In the genomic region with DNA sequence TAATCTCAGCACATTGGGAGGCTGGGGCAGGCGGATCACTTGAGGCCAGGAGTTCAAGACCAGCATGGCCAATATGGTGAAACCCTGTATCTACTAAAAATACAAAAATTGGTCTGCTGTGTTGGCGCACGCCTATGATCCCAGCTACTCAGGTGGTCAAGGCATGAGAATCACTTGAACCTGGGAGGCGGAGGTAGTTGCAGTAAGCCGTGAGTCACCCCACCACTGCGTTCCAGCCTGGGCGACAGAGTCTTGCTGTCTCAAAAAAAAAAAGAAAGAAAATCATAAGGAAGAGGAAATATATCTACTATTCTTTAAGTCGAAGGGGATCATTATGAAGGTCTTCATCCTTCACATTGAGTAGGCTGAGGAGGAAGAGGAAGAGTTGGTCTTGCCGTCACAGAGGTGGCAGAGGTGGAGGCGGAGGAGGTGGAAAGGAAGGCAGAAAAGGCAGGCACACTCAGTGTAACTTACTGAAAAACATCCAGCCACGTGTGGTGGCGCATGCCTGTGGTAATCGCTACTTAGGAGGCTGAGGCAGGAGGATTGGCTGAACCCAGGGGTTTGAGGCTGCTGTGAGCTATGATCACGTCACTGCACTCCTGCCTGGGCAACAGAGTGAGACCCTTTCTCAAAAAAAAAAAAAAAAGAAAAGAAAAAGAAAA, we compare ENCODE assay signal across 14 cellular contexts. TPM values are rescaled to one million over a fixed set of nuclear protein-coding genes. Genes with fewer than 3 reads are reported as not detected.
A peak's percentile ranks its signal among the peaks of the same experiment; 100 is the strongest.
DNase-seq lines count a peak whose midpoint lies in the region; ATAC-seq and TF ChIP-seq lines count a peak whose summit lies in the region.
"Had no signal": no experiment of that assay in that cellular context is flagged by ENCODE, and none has a peak within 500 bp of the region (broad histone marks: within the 10 kb centered on the region; RNA-seq: fewer than 3 reads in every experiment).

No MANE protein-coding gene starts in this region.

- peak overlapping the region; percentile 44 for H3K4me3 Mint-ChIP-seq in CD8-positive, alpha-beta T cell
- H3K4me3 Mint-ChIP-seq in activated B cell treated with CpG ODN at 0.5 μM for 24 hours (peak overlapping the region; percentile 39), WTC11 (no peak overlapping the region)
- peak overlapping the region; percentile 54 for H3K4me3 Mint-ChIP-seq in natural killer cell treated with Interleukin-12 subunit alpha and Interleukin-12 subunit beta and Interleukin-15 and Interleukin-18, amount 100 ng/mL, for 72 hours

- POLR2A ChIA-PET in CD8-positive, alpha-beta T cell (lab: Charles Lee) = interaction anchor here (15.4 kb wide), 1 partner anchor 18 kb away, joined by 512 read pairs; the partner anchor contains the start of gene CSK
- POLR2A ChIA-PET in activated B cell treated with CpG ODN at 0.5 μM for 24 hours (lab: Charles Lee) = interaction anchor here (1.2 to 32.5 kb wide), 3 partner anchors 11 to 16 kb away, joined by 4 to 2569 read pairs (median 6); partner anchors contain the start of gene CSK
- POLR2A ChIA-PET in WTC11 (lab: Charles Lee) = no interaction called here
- POLR2A ChIA-PET in HEK293T (lab: Yijun Ruan, JAX) = no interaction called here

- CTCF ChIA-PET in CD8-positive, alpha-beta T cell (lab: Charles Lee) = interaction anchor here (0.8 to 38.4 kb wide), 7 partner anchors 1 to 160 kb away, joined by 3 to 1956 read pairs (median 5); partner anchors contain the start of genes CSK and LMAN1L
- CTCF ChIA-PET in activated B cell treated with CpG ODN at 0.5 μM for 24 hours (lab: Charles Lee) (interaction anchor here (6.3 to 26.2 kb wide), 2 partner anchors 7 to 20 kb away, joined by 134 to 1146 read pairs; partner anchors contain the start of gene CSK), WTC11 (lab: Charles Lee) (interaction anchor here (1.1 to 4.9 kb wide), 2 partner anchors 21 to 25 kb away, joined by 3 to 101 read pairs; no protein-coding TSS in a partner anchor), HEK293T (lab: Yijun Ruan, JAX) (interaction anchor here (0.8 to 2.6 kb wide), 3 partner anchors 8 to 25 kb away, joined by 3 to 12 read pairs (median 4); no protein-coding TSS in a partner anchor)

- peaks cover 59% of the 10 kb centered on the region for H3K36me3 Mint-ChIP-seq in CD8-positive, alpha-beta T cell
- H3K36me3 Mint-ChIP-seq in activated B cell treated with CpG ODN at 0.5 μM for 24 hours (ENCODE audit: low read depth) (peaks cover 79% of the 10 kb centered on the region), WTC11 (no peaks in the 10 kb centered on the region)
- peaks cover 8 to 24% of the 10 kb centered on the region in 2 donors for H3K36me3 Mint-ChIP-seq in activated naive CD4-positive, alpha-beta T cell treated with anti-CD3 and anti-CD28 coated beads, Interleukin-2, amount 50 U/mL, for 72 hours
- peaks cover 8% of the 10 kb centered on the region for H3K36me3 Mint-ChIP-seq in natural killer cell treated with Interleukin-12 subunit alpha and Interleukin-12 subunit beta and Interleukin-15 and Interleukin-18, amount 100 ng/mL, for 72 hours

- peaks cover 27% of the 10 kb centered on the region for H3K36me3 ChIP-seq in CD8-positive, alpha-beta T cell (ENCODE audit: insufficient read depth, low read length)
- peaks cover 0 to 8% of the 10 kb centered on the region in 2 donors for H3K36me3 ChIP-seq in thyroid gland

- DNase-seq in CD8-positive, alpha-beta T cell = peak in 4 of 7 experiments; percentile 40 to 63 (median 52)
- DNase-seq in activated B cell treated with CpG ODN at 0.5 μM for 24 hours (no peak), thyroid gland (no peak), WTC11 (ENCODE audit: low spot score) (no peak), HEK293T (ENCODE audit: extremely low spot score) (no peak), NCI-H1048 (lab: John Stamatoyannopoulos, UW) (no peak)
- no peak for DNase-seq in activated naive CD4-positive, alpha-beta T cell treated with anti-CD3 and anti-CD28 coated beads, Interleukin-2, amount 50 U/mL, for 72 hours (ENCODE audit: low spot score in 2 of 2)
- DNase-seq in natural killer cell treated with Interleukin-12 subunit alpha and Interleukin-12 subunit beta and Interleukin-15 and Interleukin-18, amount 100 ng/mL, for 72 hours (ENCODE audit: low spot score) = no peak
- DNase-seq: brain microvascular endothelial cell, kidney glomerular epithelial cell, MG63, OCI-M1 had no signal

- WGBS in thyroid gland, 2 donors = 89 to 93% methylated on average over 14 of the region's 14 CpGs

- H3K9me3 ChIP-seq in CD8-positive, alpha-beta T cell (ENCODE audit: low read length) = no peaks in the 10 kb centered on the region
- H3K9me3 ChIP-seq in thyroid gland = no peaks in the 10 kb centered on the region
- H3K9me3 ChIP-seq: BLaER1, MG63 had no signal

- TF ChIP-seq CTCF in CD8-positive, alpha-beta T cell (IDR thresholded peaks at IDR 0.05) = no peak
- TF ChIP-seq CTCF in activated B cell treated with CpG ODN at 0.5 μM for 24 hours (IDR thresholded peaks at IDR 0.05) (no peak), thyroid gland (IDR thresholded peaks at IDR 0.05) (no peak), WTC11 (IDR thresholded peaks at IDR 0.05) (no peak)

- peaks cover 95% of the 10 kb centered on the region for H3K4me1 ChIP-seq in CD8-positive, alpha-beta T cell (ENCODE audit: insufficient read depth, low read length)
- peaks cover 12 to 23% of the 10 kb centered on the region in 2 donors for H3K4me1 ChIP-seq in thyroid gland

- H3K4me3 ChIP-seq in CD8-positive, alpha-beta T cell (ENCODE audit: low read depth, low read length) = no peak overlapping the region
- no peak overlapping the region for H3K4me3 ChIP-seq in thyroid gland (replicated peaks in 1 of 3)
- H3K4me3 ChIP-seq: BLaER1, MG63 had no signal

- no peak for TF ChIP-seq POLR2A in thyroid gland (IDR thresholded peaks at IDR 0.05)

- H3K27me3 ChIP-seq in CD8-positive, alpha-beta T cell (ENCODE audit: insufficient read depth, low read length) = no peaks in the 10 kb centered on the region
- H3K27me3 ChIP-seq in thyroid gland = no peaks in the 10 kb centered on the region
- H3K27me3 ChIP-seq: BLaER1, brain microvascular endothelial cell, MG63 had no signal

- peak; percentile 13 for ATAC-seq in CD8-positive, alpha-beta T cell
- ATAC-seq in activated B cell treated with CpG ODN at 0.5 μM for 24 hours (ENCODE audit: low read depth) = no peak
- ATAC-seq in activated naive CD4-positive, alpha-beta T cell treated with anti-CD3 and anti-CD28 coated beads, Interleukin-2, amount 50 U/mL, for 72 hours = peak; percentile 28 to 49
- no peak for ATAC-seq in natural killer cell treated with Interleukin-12 subunit alpha and Interleukin-12 subunit beta and Interleukin-15 and Interleukin-18, amount 100 ng/mL, for 72 hours
- ATAC-seq in WTC11 = no peak

- intact Hi-C loops in CD8-positive, alpha-beta T cell (cut with DNase I, micrococcal nuclease) = no loop called here
- intact Hi-C loops in activated B cell treated with CpG ODN at 0.5 μM for 24 hours (cut with micrococcal nuclease) = no loop called here
- intact Hi-C loops in thyroid gland (cut with DNase I) = no loop called here

- no peaks in the 10 kb centered on the region for H3K27me3 Mint-ChIP-seq in CD8-positive, alpha-beta T cell (ENCODE audit: low read depth)
- H3K27me3 Mint-ChIP-seq in activated B cell treated with CpG ODN at 0.5 μM for 24 hours (no peaks in the 10 kb centered on the region), WTC11 (ENCODE audit: low read depth) (no peaks in the 10 kb centered on the region)
- no peaks in the 10 kb centered on the region for H3K27me3 Mint-ChIP-seq in natural killer cell treated with Interleukin-12 subunit alpha and Interleukin-12 subunit beta and Interleukin-15 and Interleukin-18, amount 100 ng/mL, for 72 hours

- no peaks in the 10 kb centered on the region for H3K9me3 Mint-ChIP-seq in CD8-positive, alpha-beta T cell
- H3K9me3 Mint-ChIP-seq in activated B cell treated with CpG ODN at 0.5 μM for 24 hours = no peaks in the 10 kb centered on the region
- no peaks in the 10 kb centered on the region for H3K9me3 Mint-ChIP-seq in activated naive CD4-positive, alpha-beta T cell treated with anti-CD3 and anti-CD28 coated beads, Interleukin-2, amount 50 U/mL, for 72 hours
- H3K9me3 Mint-ChIP-seq in natural killer cell treated with Interleukin-12 subunit alpha and Interleukin-12 subunit beta and Interleukin-15 and Interleukin-18, amount 100 ng/mL, for 72 hours = no peaks in the 10 kb centered on the region
- no peaks in the 10 kb centered on the region for H3K9me3 Mint-ChIP-seq in WTC11

- peak overlapping the region; percentile 21 for H3K27ac ChIP-seq in CD8-positive, alpha-beta T cell (ENCODE audit: low read depth, low read length)
- no peak overlapping the region for H3K27ac ChIP-seq in thyroid gland
- H3K27ac ChIP-seq: brain microvascular endothelial cell had no signal

- peaks cover 82% of the 10 kb centered on the region for H3K4me1 Mint-ChIP-seq in CD8-positive, alpha-beta T cell (ENCODE audit: low read depth)
- H3K4me1 Mint-ChIP-seq in activated B cell treated with CpG ODN at 0.5 μM for 24 hours (peaks cover 96% of the 10 kb centered on the region), WTC11 (peaks cover 19% of the 10 kb centered on the region)
- H3K4me1 Mint-ChIP-seq in natural killer cell treated with Interleukin-12 subunit alpha and Interleukin-12 subunit beta and Interleukin-15 and Interleukin-18, amount 100 ng/mL, for 72 hours (ENCODE audit: low read depth in 2 of 2) = peaks cover 60% of the 10 kb centered on the region in 2 donors

- H3K27ac Mint-ChIP-seq in CD8-positive, alpha-beta T cell = peak overlapping the region; percentile 94
- peak overlapping the region; percentile 88 for H3K27ac Mint-ChIP-seq in activated B cell treated with CpG ODN at 0.5 μM for 24 hours
- H3K27ac Mint-ChIP-seq in activated naive CD4-positive, alpha-beta T cell treated with anti-CD3 and anti-CD28 coated beads, Interleukin-2, amount 50 U/mL, for 72 hours = peak overlapping the region; percentile 82 to 92
- peak overlapping the region; percentile 80 to 93 for H3K27ac Mint-ChIP-seq in natural killer cell treated with Interleukin-12 subunit alpha and Interleukin-12 subunit beta and Interleukin-15 and Interleukin-18, amount 100 ng/mL, for 72 hours
- no peak overlapping the region for H3K27ac Mint-ChIP-seq in WTC11

RNA-seq across cellular contexts. Expression of gene CSK, which starts 14.2 kb away (rescaled TPM):
- total RNA-seq in CD8-positive, alpha-beta T cell = 100 to 1,000 TPM in 1 of 2 experiments, 10 to 100 TPM in 1; 99.5 to 118 TPM
- total RNA-seq in activated B cell treated with CpG ODN at 0.5 μM for 24 hours (540 and 557 TPM in 2 replicates), thyroid gland (10 to 100 TPM; 18.2 to 24.3 (median 20.3) TPM), WTC11 (2021) (55.1 to 55.9 TPM (median 55.3 TPM) in 3 replicates)
- 100 to 1,000 TPM; 231 to 297 TPM for total RNA-seq in activated naive CD4-positive, alpha-beta T cell treated with anti-CD3 and anti-CD28 coated beads, Interleukin-2, amount 50 U/mL, for 72 hours
- total RNA-seq in natural killer cell treated with Interleukin-12 subunit alpha and Interleukin-12 subunit beta and Interleukin-15 and Interleukin-18, amount 100 ng/mL, for 72 hours = 100 to 1,000 TPM; 323 TPM

RNA-seq across cellular contexts. Expression of gene LMAN1L, which starts 16.5 kb away (rescaled TPM):
- total RNA-seq in CD8-positive, alpha-beta T cell = not detected
- total RNA-seq in activated B cell treated with CpG ODN at 0.5 μM for 24 hours (1.0 and 2.2 TPM in 2 replicates), thyroid gland (1 to 10 TPM in 1 of 4 donors, not detected in 3; 3.5 TPM), WTC11 (2021) (not detected in 3 replicates)
- 1 to 10 TPM in 1 of 2 donors, under 1 TPM in 1; 0.27 to 1.1 TPM for total RNA-seq in activated naive CD4-positive, alpha-beta T cell treated with anti-CD3 and anti-CD28 coated beads, Interleukin-2, amount 50 U/mL, for 72 hours
- 1 to 10 TPM; 3.4 to 4.9 TPM for total RNA-seq in natural killer cell treated with Interleukin-12 subunit alpha and Interleukin-12 subunit beta and Interleukin-15 and Interleukin-18, amount 100 ng/mL, for 72 hours
- total RNA-seq: H1 had no signal

RNA-seq across cellular contexts. Expression of gene CPLX3, which starts 30.3 kb away (rescaled TPM):
- under 1 TPM; 0.19 to 0.36 TPM for total RNA-seq in CD8-positive, alpha-beta T cell
- 0.20 and 0.22 TPM in 2 replicates for total RNA-seq in activated B cell treated with CpG ODN at 0.5 μM for 24 hours
- total RNA-seq in activated naive CD4-positive, alpha-beta T cell treated with anti-CD3 and anti-CD28 coated beads, Interleukin-2, amount 50 U/mL, for 72 hours = under 1 TPM in 1 of 2 donors, not detected in 1; 0.25 TPM
- 1 to 10 TPM in 1 of 2 donors, under 1 TPM in 1; 0.43 to 1.7 TPM for total RNA-seq in natural killer cell treated with Interleukin-12 subunit alpha and Interleukin-12 subunit beta and Interleukin-15 and Interleukin-18, amount 100 ng/mL, for 72 hours
- total RNA-seq in thyroid gland = not detected
- total RNA-seq in WTC11 (2021) = 0.09 to 0.21 TPM (median 0.09 TPM) in 3 replicates
- total RNA-seq: H1 had no signal

RNA-seq across cellular contexts. Expression of gene ULK3, which starts 46.9 kb away (rescaled TPM):
- total RNA-seq in CD8-positive, alpha-beta T cell = 10 to 100 TPM; 34.3 to 35.1 TPM
- total RNA-seq in activated B cell treated with CpG ODN at 0.5 μM for 24 hours (43.6 and 52.1 TPM in 2 replicates), thyroid gland (10 to 100 TPM; 40.9 to 91.1 (median 74.7) TPM), WTC11 (2021) (34.4 to 38.9 TPM (median 37.4 TPM) in 3 replicates)
- 10 to 100 TPM; 37.6 to 50.3 TPM for total RNA-seq in activated naive CD4-positive, alpha-beta T cell treated with anti-CD3 and anti-CD28 coated beads, Interleukin-2, amount 50 U/mL, for 72 hours
- total RNA-seq in natural killer cell treated with Interleukin-12 subunit alpha and Interleukin-12 subunit beta and Interleukin-15 and Interleukin-18, amount 100 ng/mL, for 72 hours = 10 to 100 TPM; 39.1 to 74.7 TPM

RNA-seq across cellular contexts. Expression of gene CYP1A2, which starts 47.4 kb away (rescaled TPM):
- not detected for total RNA-seq in CD8-positive, alpha-beta T cell
- 0.16 TPM in 1 of 2 replicates, not detected in the other for total RNA-seq in activated B cell treated with CpG ODN at 0.5 μM for 24 hours
- not detected for total RNA-seq in activated naive CD4-positive, alpha-beta T cell treated with anti-CD3 and anti-CD28 coated beads, Interleukin-2, amount 50 U/mL, for 72 hours
- not detected for total RNA-seq in natural killer cell treated with Interleukin-12 subunit alpha and Interleukin-12 subunit beta and Interleukin-15 and Interleukin-18, amount 100 ng/mL, for 72 hours
- total RNA-seq in thyroid gland = 1 to 10 TPM; 1.3 to 9.9 (median 2.9) TPM
- total RNA-seq in WTC11 (2021) = 0.07 TPM in 1 of 3 replicates, not detected in the others
- total RNA-seq: H1 had no signal

Comparison
In these comparisons a context has a peak if more than half of its experiments do, and no peak if none do; other contexts are left out.
1. ATAC-seq: peak in CD8-positive, alpha-beta T cell (single experiment) and activated naive CD4-positive, alpha-beta T cell treated with anti-CD3 and anti-CD28 coated beads, Interleukin-2, amount 50 U/mL, for 72 hours (2 of 2); none in activated B cell treated with CpG ODN at 0.5 μM for 24 hours (single experiment), natural killer cell treated with Interleukin-12 subunit alpha and Interleukin-12 subunit beta and Interleukin-15 and Interleukin-18, amount 100 ng/mL, for 72 hours (0 of 2) and WTC11 (single experiment).
2. DNase-seq: peak in CD8-positive, alpha-beta T cell (4 of 7); none in activated B cell treated with CpG ODN at 0.5 μM for 24 hours (single experiment), activated naive CD4-positive, alpha-beta T cell treated with anti-CD3 and anti-CD28 coated beads, Interleukin-2, amount 50 U/mL, for 72 hours (0 of 2), natural killer cell treated with Interleukin-12 subunit alpha and Interleukin-12 subunit beta and Interleukin-15 and Interleukin-18, amount 100 ng/mL, for 72 hours (single experiment), thyroid gland (0 of 2), WTC11 (single experiment), HEK293T (single experiment) and NCI-H1048 (single experiment).
3. POLR2A ChIA-PET loops: an anchor here in CD8-positive, alpha-beta T cell (15.4 kb wide) and activated B cell treated with CpG ODN at 0.5 μM for 24 hours (1.2 to 32.5 kb wide); none called in WTC11 and HEK293T.